In genomic region chr17:55418369-55419268, GRCh38 we compare ENCODE assay signal across 18 cellular contexts. TPM values are rescaled to one million over a fixed set of nuclear protein-coding genes. Genes with fewer than 3 reads are reported as not detected.
DNase-seq lines count a peak whose midpoint lies in the region; ATAC-seq, FAIRE-seq and TF ChIP-seq lines count a peak whose summit lies in the region.
"Had no signal": no experiment of that assay in that cellular context is flagged by ENCODE, and none has a peak within 500 bp of the region (broad histone marks: within the 10 kb centered on the region; RNA-seq: fewer than 3 reads in every experiment).

No MANE protein-coding gene starts in this region.

- no peaks in the 10 kb centered on the region for H3K9me3 Mint-ChIP-seq in CD8-positive, alpha-beta T cell
- no peaks in the 10 kb centered on the region for H3K9me3 Mint-ChIP-seq in T-helper 2 cell treated with Interferon-gamma antibody and Interleukin-4, amounts not matched to agents 5 μg/mL and 100 μg/mL, for 36 hours
- H3K9me3 Mint-ChIP-seq in memory B cell, result no peaks in the 10 kb centered on the region

- no peak overlapping the region for H2AFZ ChIP-seq in ACC112 (ENCODE audit: low read length, unreplicated experiment)

- H3K4me3 Mint-ChIP-seq in CD8-positive, alpha-beta T cell, result no peak overlapping the region
- H3K4me3 Mint-ChIP-seq in T-helper 2 cell treated with Interferon-gamma antibody and Interleukin-4, amounts not matched to agents 5 μg/mL and 100 μg/mL, for 36 hours, result peak overlapping the region; percentile 94
- H3K4me3 Mint-ChIP-seq in memory B cell, result peak overlapping the region; percentile 4

- H3K9ac ChIP-seq in kidney (ENCODE audit: low read length in 2 of 2), result no peak overlapping the region

- H3K27ac ChIP-seq in ACC112 (ENCODE audit: low read depth, low read length) (no peak overlapping the region), kidney (ENCODE audit: low read depth in 2 of 2, low read length in 2 of 2) (no peak overlapping the region)
- H3K27ac ChIP-seq in CD8-positive, alpha-beta T cell (ENCODE audit: low read depth, low read length), result no peak overlapping the region
- H3K27ac ChIP-seq: left lung had no signal

- H3K36me3 Mint-ChIP-seq in CD8-positive, alpha-beta T cell, result peaks cover 5% of the 10 kb centered on the region
- H3K36me3 Mint-ChIP-seq in T-helper 2 cell treated with Interferon-gamma antibody and Interleukin-4, amounts not matched to agents 5 μg/mL and 100 μg/mL, for 36 hours (ENCODE audit: low read depth), result peaks cover 51% of the 10 kb centered on the region
- H3K36me3 Mint-ChIP-seq in memory B cell, result peaks cover 9% of the 10 kb centered on the region

- no peak for TF ChIP-seq CTCF in CD8-positive, alpha-beta T cell (IDR thresholded peaks at IDR 0.05)
- TF ChIP-seq CTCF in kidney (IDR thresholded peaks at IDR 0.05; ENCODE audit: borderline replicate concordance, extremely low read depth, insufficient read depth), result no peak

- no peak for DNase-seq in CD8-positive, alpha-beta T cell
- no peak for DNase-seq in T-helper 2 cell treated with Interferon-gamma antibody and Interleukin-4, amounts not matched to agents 5 μg/mL and 100 μg/mL, for 36 hours (ENCODE audit: low spot score)
- DNase-seq in memory B cell (ENCODE audit: low spot score in 2 of 2) (no peak), NCI-H774 (lab: John Stamatoyannopoulos, UW) (no peak), kidney (no peak), MV-4-11 (lab: John Stamatoyannopoulos, UW) (no peak)
- DNase-seq: activated gamma-delta T cell treated with Interleukin-2 at 50 U/mL for 16 hours; AML-193; DMS79; HCEC 1CT; KG1; left lung; NCI-H1417 treated with DMSO at 0.1 percent for 48 hours; stimulated activated CD4-positive, alpha-beta T cell treated with anti-CD3 and anti-CD28 coated beads, Interleukin-4, amount 100 ng/mL, for 1 hour; T1000 had no signal

- no peak for ATAC-seq in CD8-positive, alpha-beta T cell
- no peak for ATAC-seq in memory B cell (ENCODE audit: low read depth)
- no peak for ATAC-seq in HG02852 (IDR thresholded peaks at IDR 0.05; ENCODE audit: unreplicated experiment)
- ATAC-seq: left lung had no signal

- peaks cover 6% of the 10 kb centered on the region for H3K27me3 Mint-ChIP-seq in CD8-positive, alpha-beta T cell (ENCODE audit: low read depth)
- H3K27me3 Mint-ChIP-seq in T-helper 2 cell treated with Interferon-gamma antibody and Interleukin-4, amounts not matched to agents 5 μg/mL and 100 μg/mL, for 36 hours (ENCODE audit: low read depth), result peaks cover 9% of the 10 kb centered on the region
- H3K27me3 Mint-ChIP-seq in memory B cell, result no peaks in the 10 kb centered on the region

- CTCF ChIA-PET in CD8-positive, alpha-beta T cell (lab: Charles Lee), result interaction anchor here (0.7 kb wide), 2 partner anchors 10 to 62 kb away, joined by 3 read pairs; no protein-coding TSS in a partner anchor

- POLR2A ChIA-PET in CD8-positive, alpha-beta T cell (lab: Charles Lee), result no interaction called here

- H3K27me3 ChIP-seq in ACC112 (ENCODE audit: insufficient read depth, low read length), result no peaks in the 10 kb centered on the region
- H3K27me3 ChIP-seq in CD8-positive, alpha-beta T cell (ENCODE audit: insufficient read depth, low read length), result no peaks in the 10 kb centered on the region

- H3K4me3 ChIP-seq in ACC112 (ENCODE audit: low read depth, low read length) (peak overlapping the region; percentile 84; the same call in 1 of the 2 replicates), kidney (ENCODE audit: low read length in 2 of 2) (no peak overlapping the region)
- H3K4me3 ChIP-seq in CD8-positive, alpha-beta T cell (ENCODE audit: low read depth, low read length), result no peak overlapping the region
- H3K4me3 ChIP-seq: left lung had no signal

- peaks cover 62% of the 10 kb centered on the region for H3K4me1 Mint-ChIP-seq in CD8-positive, alpha-beta T cell (ENCODE audit: low read depth)
- H3K4me1 Mint-ChIP-seq in T-helper 2 cell treated with Interferon-gamma antibody and Interleukin-4, amounts not matched to agents 5 μg/mL and 100 μg/mL, for 36 hours (ENCODE audit: low read depth), result peaks cover 58% of the 10 kb centered on the region
- H3K4me1 Mint-ChIP-seq in memory B cell, result peaks cover 42% of the 10 kb centered on the region

- H3K36me3 ChIP-seq in ACC112 (ENCODE audit: insufficient read depth, low read length), result peaks cover 17% of the 10 kb centered on the region; the same call in 1 of the 2 replicates
- H3K36me3 ChIP-seq in CD8-positive, alpha-beta T cell (ENCODE audit: insufficient read depth, low read length), result no peaks in the 10 kb centered on the region
- H3K36me3 ChIP-seq in kidney (ENCODE audit: control insufficient read depth in 1 of 2, insufficient read depth in 2 of 2, low read length in 2 of 2), result no peaks in the 10 kb centered on the region
- H3K36me3 ChIP-seq: left lung had no signal

- H3K4me1 ChIP-seq in ACC112 (ENCODE audit: control insufficient read depth, insufficient read depth, low read length, unreplicated experiment) (peaks cover 9% of the 10 kb centered on the region), kidney (ENCODE audit: control insufficient read depth in 1 of 2, insufficient read depth in 1 of 2, low read depth in 1 of 2, low read length in 2 of 2) (peaks cover 0 to 2% of the 10 kb centered on the region in 2 donors)
- H3K4me1 ChIP-seq in CD8-positive, alpha-beta T cell (ENCODE audit: insufficient read depth, low read length), result peaks cover 42% of the 10 kb centered on the region

- H3K27ac Mint-ChIP-seq in CD8-positive, alpha-beta T cell, result peak overlapping the region; percentile 96
- peak overlapping the region; percentile 97 for H3K27ac Mint-ChIP-seq in T-helper 2 cell treated with Interferon-gamma antibody and Interleukin-4, amounts not matched to agents 5 μg/mL and 100 μg/mL, for 36 hours
- peak overlapping the region; percentile 97 for H3K27ac Mint-ChIP-seq in memory B cell

- FAIRE-seq in kidney (lab: Jason Lieb, UNC), result no peak
- FAIRE-seq: bronchial epithelial cell had no signal

- H3K79me2 ChIP-seq in ACC112 (ENCODE audit: control insufficient read depth, insufficient read depth, low read length, unreplicated experiment), result peaks cover 66% of the 10 kb centered on the region

- intact Hi-C loops in CD8-positive, alpha-beta T cell (cut with DNase I, micrococcal nuclease), result no loop called here
- intact Hi-C loops in kidney (cut with DNase I), result no loop called here

- H3K9me3 ChIP-seq in CD8-positive, alpha-beta T cell (ENCODE audit: low read length), result no peaks in the 10 kb centered on the region
- H3K9me3 ChIP-seq in kidney (ENCODE audit: control insufficient read depth in 1 of 2, low read length in 2 of 2), result no peaks in the 10 kb centered on the region
- H3K9me3 ChIP-seq: left lung had no signal

RNA-seq across cellular contexts. Expression of gene MMD, which starts 3.0 kb away (rescaled TPM):
- 10 to 100 TPM; 28.2 to 32.8 TPM for total RNA-seq in CD8-positive, alpha-beta T cell
- total RNA-seq in kidney, result 9.9 TPM
- polyA plus RNA-seq in kidney (ENCODE audit: insufficient read depth, low read depth, low replicate concordance), result 6.4 TPM
